Comparison of ENCODE assay signal across 20 cellular contexts in genomic region chr3:106508331-106508893, GRCh38.
DNase-seq lines count a peak whose midpoint lies in the region; ATAC-seq, FAIRE-seq and TF ChIP-seq lines count a peak whose summit lies in the region.
"Had no signal": no experiment of that assay in that cellular context is flagged by ENCODE, and none has a peak within 500 bp of the region (broad histone marks: within the 10 kb centered on the region; RNA-seq: fewer than 3 reads in every experiment).

No MANE protein-coding gene starts in this region.

- peaks cover 6% of the 10 kb centered on the region for H3K4me1 Mint-ChIP-seq in MCF 10A (ENCODE audit: insufficient read depth, unreplicated experiment)
- H3K4me1 Mint-ChIP-seq: CD14-positive monocyte, GM23338 had no signal

- TF ChIP-seq POLR2A in breast epithelium (IDR thresholded peaks at IDR 0.05) = no peak

- no peak for FAIRE-seq in bronchial epithelial cell (lab: Jason Lieb, UNC)
- FAIRE-seq: H54, HTR-8/SVneo had no signal

- H3K27ac Mint-ChIP-seq in MCF 10A (ENCODE audit: low read depth, unreplicated experiment) = peak overlapping the region; percentile 12
- H3K27ac Mint-ChIP-seq: CD14-positive monocyte; CD8-positive, alpha-beta T cell; GM23338 had no signal

- H3K4me3 ChIP-seq in breast epithelium = no peak overlapping the region
- no peak overlapping the region for H3K4me3 ChIP-seq in bronchial epithelial cell (ENCODE audit: low read depth, low read length)
- H3K4me3 ChIP-seq in A673 (ENCODE audit: low read depth, low read length, poor library complexity, severe bottlenecking) = no peak overlapping the region
- H3K4me3 ChIP-seq: A549, BLaER1, GM23338 had no signal

- no peaks in the 10 kb centered on the region for H3K9me3 ChIP-seq in breast epithelium
- peaks cover 3% of the 10 kb centered on the region for H3K9me3 ChIP-seq in A673 (ENCODE audit: low read depth, low read length, poor library complexity, severe bottlenecking)
- H3K9me3 ChIP-seq: A549 had no signal

- DNase-seq in MCF 10A (ENCODE audit: unreplicated experiment) (peak; percentile 18), breast epithelium (ENCODE audit: low spot score in 2 of 2) (no peak), bronchial epithelial cell (ENCODE audit: low read depth) (peak; percentile 84), foreskin keratinocyte (peak; percentile 34 to 56), NCI-H1417 (lab: John Stamatoyannopoulos, UW) (no peak), A673 (ENCODE audit: low spot score) (no peak)
- DNase-seq: Calu3; CD8-positive, alpha-beta T cell; DMS79 treated with DMSO at 0.1 percent for 48 hours; GF-D8; HCEC 1CT; IMR-90 had no signal

- no peaks in the 10 kb centered on the region for H3K27me3 Mint-ChIP-seq in MCF 10A (ENCODE audit: insufficient read depth, unreplicated experiment)

- H3K36me3 ChIP-seq in breast epithelium (no peaks in the 10 kb centered on the region), bronchial epithelial cell (ENCODE audit: control insufficient read depth, insufficient read depth, low read length) (no peaks in the 10 kb centered on the region), A673 (ENCODE audit: insufficient read depth, low read length, poor library complexity, severe bottlenecking) (no peaks in the 10 kb centered on the region)
- H3K36me3 ChIP-seq: BLaER1 had no signal

- H3K27me3 ChIP-seq in breast epithelium = no peaks in the 10 kb centered on the region
- no peaks in the 10 kb centered on the region for H3K27me3 ChIP-seq in bronchial epithelial cell (ENCODE audit: control insufficient read depth, insufficient read depth, low read length)
- no peaks in the 10 kb centered on the region for H3K27me3 ChIP-seq in foreskin keratinocyte
- H3K27me3 ChIP-seq in A673 (replicated peaks; ENCODE audit: insufficient read depth, low read depth, low read length, poor library complexity) = no peaks in the 10 kb centered on the region
- H3K27me3 ChIP-seq: BLaER1 had no signal

- POLR2A ChIA-PET in MCF 10A (lab: Yijun Ruan, JAX) = interaction anchor here (0.8 kb wide), 1 partner anchor 51 kb away, joined by 3 read pairs; no protein-coding TSS in a partner anchor
- POLR2A ChIA-PET in A673 (lab: Charles Lee; ENCODE audit: low non-redundant PET) = no interaction called here

- no TSS peak for BruUV-seq in MCF 10A (replicated peaks; lab: Mats Ljungman, UMichigan)
- no TSS peak for BruUV-seq in A673 (replicated peaks; lab: Mats Ljungman, UMichigan)

- ATAC-seq in foreskin keratinocyte (no peak), HG03108 (IDR thresholded peaks at IDR 0.05; ENCODE audit: unreplicated experiment) (no peak)
- ATAC-seq: A549; CD8-positive, alpha-beta T cell; GM23338 had no signal

- CTCF ChIA-PET in MCF 10A (lab: Yijun Ruan, JAX) (no interaction called here), A673 (lab: Charles Lee) (no interaction called here)

- H3K9me3 Mint-ChIP-seq in MCF 10A (ENCODE audit: unreplicated experiment) = peaks cover 6% of the 10 kb centered on the region
- H3K9me3 Mint-ChIP-seq: CD8-positive, alpha-beta T cell had no signal

- no peaks in the 10 kb centered on the region for H3K36me3 Mint-ChIP-seq in MCF 10A (ENCODE audit: insufficient read depth, unreplicated experiment)
- H3K36me3 Mint-ChIP-seq: CD14-positive monocyte; CD8-positive, alpha-beta T cell had no signal

- H3K4me3 Mint-ChIP-seq in MCF 10A (ENCODE audit: unreplicated experiment) = no peak overlapping the region
- H3K4me3 Mint-ChIP-seq: CD14-positive monocyte; CD8-positive, alpha-beta T cell; GM23338 had no signal

- H3K27ac ChIP-seq in breast epithelium (no peak overlapping the region), foreskin keratinocyte (no peak overlapping the region), A673 (ENCODE audit: low read depth, low read length, poor library complexity, severe bottlenecking) (no peak overlapping the region)
- H3K27ac ChIP-seq: 22Rv1, A549, BLaER1 had no signal

- TF ChIP-seq CTCF in MCF 10A (IDR thresholded peaks at IDR 0.05; ENCODE audit: unreplicated experiment) (no peak), breast epithelium (IDR thresholded peaks at IDR 0.05) (no peak), bronchial epithelial cell (IDR thresholded peaks at IDR 0.05; ENCODE audit: insufficient read depth, low read length, severe bottlenecking) (no peak), foreskin keratinocyte (conservative IDR thresholded peaks at IDR 0.05) (no peak), A673 (conservative IDR thresholded peaks at IDR 0.05; ENCODE audit: low read depth, low read length) (no peak)

- H3K4me1 ChIP-seq in breast epithelium = no peaks in the 10 kb centered on the region
- H3K4me1 ChIP-seq in foreskin keratinocyte = peaks cover 10% of the 10 kb centered on the region
- no peaks in the 10 kb centered on the region for H3K4me1 ChIP-seq in A673 (ENCODE audit: insufficient read depth, low read length, poor library complexity, severe bottlenecking)
- H3K4me1 ChIP-seq: A549 had no signal

- intact Hi-C loops in MCF 10A (cut with micrococcal nuclease) = no loop called here
- intact Hi-C loops in breast epithelium (cut with DNase I; ENCODE audit: low total_unique reads) = no loop called here
- intact Hi-C loops in A673 (cut with micrococcal nuclease; ENCODE audit: unreplicated experiment) = no loop called here

Comparison
In these comparisons a context has a peak if more than half of its experiments do, and no peak if none do; other contexts are left out.
1. DNase-seq: peak in MCF 10A (single experiment), bronchial epithelial cell (single experiment) and foreskin keratinocyte (2 of 2); none in breast epithelium (0 of 2), NCI-H1417 (0 of 3) and A673 (single experiment).